ENCODE assay signal across 8 cellular contexts in genomic region chr1:41662061-41662655, GRCh38.
DNase-seq lines count a peak whose midpoint lies in the region; ATAC-seq and TF ChIP-seq lines count a peak whose summit lies in the region.

No MANE protein-coding gene starts in this region.

- no peak overlapping the region for H2BK12ac ChIP-seq in trophoblast cell (ENCODE audit: low read length)

- no peak overlapping the region for H3K4me3 Mint-ChIP-seq in glutamatergic neuron (ENCODE audit: unreplicated experiment)

- H2BK5ac ChIP-seq in trophoblast cell (ENCODE audit: low read depth, low read length, poor library complexity): no peak overlapping the region

- H3K9ac ChIP-seq in trophoblast cell (ENCODE audit: low read length): peak overlapping the region; percentile 60

- no peaks in the 10 kb centered on the region for H3K79me2 ChIP-seq in ACC112 (ENCODE audit: control insufficient read depth, insufficient read depth, low read length, unreplicated experiment)
- H3K79me2 ChIP-seq in trophoblast cell (ENCODE audit: control insufficient read depth, insufficient read depth, low read length, poor library complexity): no peaks in the 10 kb centered on the region

- ATAC-seq in GM18858 (IDR thresholded peaks at IDR 0.05; ENCODE audit: unreplicated experiment) (peak; percentile 45), HG03066 (IDR thresholded peaks at IDR 0.05; ENCODE audit: low read depth, unreplicated experiment) (peak; percentile 64)

- H4K8ac ChIP-seq in trophoblast cell (ENCODE audit: low read depth, low read length): no peak overlapping the region

- no peak overlapping the region for H3K14ac ChIP-seq in trophoblast cell (ENCODE audit: low read length)

- TF ChIP-seq EP300 in tibial nerve (IDR thresholded peaks at IDR 0.05): no peak

- H3K4me1 Mint-ChIP-seq in glutamatergic neuron (ENCODE audit: low read depth, unreplicated experiment): peaks cover 60% of the 10 kb centered on the region

- H3K27me3 Mint-ChIP-seq in glutamatergic neuron (ENCODE audit: unreplicated experiment): peaks cover 24% of the 10 kb centered on the region

- H2BK120ac ChIP-seq in trophoblast cell (ENCODE audit: insufficient read depth, low read length, poor library complexity): no peak overlapping the region

- TF ChIP-seq POLR2A in Peyer's patch (IDR thresholded peaks at IDR 0.05): peak in 1 of 2 donors; percentile 24
- TF ChIP-seq POLR2A in tibial nerve (IDR thresholded peaks at IDR 0.05): peak in 1 of 2 donors; percentile 50

- H2AFZ ChIP-seq in ACC112 (ENCODE audit: low read length, unreplicated experiment) (peak overlapping the region; percentile 51), trophoblast cell (ENCODE audit: insufficient read depth, low read length, poor library complexity) (peak overlapping the region; percentile 67)

- H2AK5ac ChIP-seq in trophoblast cell (ENCODE audit: low read length): no peak overlapping the region

- no peaks in the 10 kb centered on the region for H3K9me3 ChIP-seq in Peyer's patch
- peaks cover 3% of the 10 kb centered on the region for H3K9me3 ChIP-seq in trophoblast cell (ENCODE audit: insufficient read depth, low read depth, low read length)
- no peaks in the 10 kb centered on the region for H3K9me3 ChIP-seq in tibial nerve

- H3K27me3 ChIP-seq in ACC112 (ENCODE audit: insufficient read depth, low read length) (no peaks in the 10 kb centered on the region), Peyer's patch (no peaks in the 10 kb centered on the region), trophoblast cell (ENCODE audit: insufficient read depth, low read length) (peaks cover 7% of the 10 kb centered on the region), tibial nerve (no peaks in the 10 kb centered on the region)

- no peak for TF ChIP-seq CTCF in Peyer's patch (IDR thresholded peaks at IDR 0.05)
- TF ChIP-seq CTCF in glutamatergic neuron (IDR thresholded peaks at IDR 0.05; ENCODE audit: partially characterized antibody, unreplicated experiment): no peak
- TF ChIP-seq CTCF in tibial nerve (IDR thresholded peaks at IDR 0.05): no peak

- H4K12ac ChIP-seq in trophoblast cell (ENCODE audit: low read depth, low read length): no peak overlapping the region

- H3K27ac Mint-ChIP-seq in glutamatergic neuron (ENCODE audit: unreplicated experiment): no peak overlapping the region

- no peaks in the 10 kb centered on the region for H3K36me3 Mint-ChIP-seq in glutamatergic neuron (ENCODE audit: unreplicated experiment)

- H3K4me1 ChIP-seq in ACC112 (ENCODE audit: control insufficient read depth, insufficient read depth, low read length, unreplicated experiment) (peaks cover 33% of the 10 kb centered on the region), Peyer's patch (peaks cover 0 to 9% (median 3%) of the 10 kb centered on the region in 4 donors), trophoblast cell (ENCODE audit: control insufficient read depth in 1 of 2, insufficient read depth in 2 of 2, low read length in 2 of 2) (peaks cover 36 to 39% of the 10 kb centered on the region in 2 experiments), tibial nerve (peaks cover 0 to 41% (median 16%) of the 10 kb centered on the region in 4 donors)

- peaks cover 9% of the 10 kb centered on the region for H3K79me1 ChIP-seq in trophoblast cell (ENCODE audit: low read length)

- peak overlapping the region; percentile 91 for H3K4me2 ChIP-seq in trophoblast cell (ENCODE audit: low read length)

- H3K9me3 Mint-ChIP-seq in glutamatergic neuron (ENCODE audit: unreplicated experiment): peaks cover 11% of the 10 kb centered on the region

- H3K27ac ChIP-seq in ACC112 (ENCODE audit: low read depth, low read length): peak overlapping the region; percentile 70
- H3K27ac ChIP-seq in Peyer's patch: peak overlapping the region; percentile 77 to 90 (median 87)
- no peak overlapping the region for H3K27ac ChIP-seq in trophoblast cell (ENCODE audit: low read depth, low read length)
- H3K27ac ChIP-seq in tibial nerve: peak overlapping the region; percentile 73 to 88 (median 84)

- no peak overlapping the region for H3K4ac ChIP-seq in trophoblast cell (ENCODE audit: low read depth, low read length)

- no peak overlapping the region for H4K91ac ChIP-seq in trophoblast cell (ENCODE audit: low read depth, low read length)

- H3K23ac ChIP-seq in trophoblast cell (ENCODE audit: low read length): no peak overlapping the region

- H3K4me3 ChIP-seq in ACC112 (ENCODE audit: low read depth, low read length) (peak overlapping the region; percentile 88), Peyer's patch (peak overlapping the region; percentile 61 to 85 (median 67)), trophoblast cell (ENCODE audit: low read depth, low read length) (peak overlapping the region; percentile 71), tibial nerve (peak overlapping the region; percentile 45 to 69 (median 54))

- DNase-seq in Peyer's patch: peak; percentile 59 to 88 (median 75)
- peak; percentile 70 for DNase-seq in activated gamma-delta T cell treated with anti-CD3 and anti-CD28 coated beads, Interleukin-2, amount 50 U/mL, for 16 hours (ENCODE audit: low read depth)
- DNase-seq in glutamatergic neuron: peak; percentile 65
- peak; percentile 67 to 78 for DNase-seq in trophoblast cell
- DNase-seq in tibial nerve (ENCODE audit: low spot score in 2 of 2): peak in 1 of 2 donors; percentile 42

- H3K36me3 ChIP-seq in ACC112 (ENCODE audit: insufficient read depth, low read length) (no peaks in the 10 kb centered on the region), Peyer's patch (no peaks in the 10 kb centered on the region), trophoblast cell (ENCODE audit: control insufficient read depth in 1 of 2, insufficient read depth in 2 of 2, low read length in 2 of 2) (no peaks in the 10 kb centered on the region), tibial nerve (no peaks in the 10 kb centered on the region)

- no peak overlapping the region for H3K18ac ChIP-seq in trophoblast cell (ENCODE audit: low read length)

- WGBS in trophoblast cell (ENCODE audit: extremely low coverage, insufficient coverage, insufficient read length): no CpG with 5 or more reads among the region's 91 CpGs
- WGBS in tibial nerve, 2 donors: 2 to 5% methylated on average over 4 to 50 of the region's 91 CpGs
